Comparison of ENCODE assay signal across 18 cellular contexts in the genomic region with DNA sequence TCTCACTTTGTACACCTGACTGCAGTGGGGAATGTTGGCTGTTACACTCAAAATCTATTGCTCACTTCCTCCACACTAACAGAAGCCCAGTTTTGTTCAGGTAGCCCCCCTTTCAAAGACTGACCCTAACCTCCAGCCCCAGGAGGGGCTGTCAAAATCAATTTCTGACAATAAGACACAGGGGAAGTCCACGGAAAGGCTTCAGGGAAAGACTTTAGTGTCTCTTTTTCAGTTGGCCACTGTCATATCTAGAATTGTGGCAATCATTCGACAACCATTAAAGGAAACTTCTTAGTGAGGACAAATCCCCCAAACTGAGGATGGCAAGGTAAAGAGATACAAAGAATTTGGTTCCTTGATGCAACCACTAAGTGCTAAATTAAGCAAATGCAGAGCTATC.
"Had no signal": no experiment of that assay in that cellular context is flagged by ENCODE, and none has a peak within 500 bp of the region (broad histone marks: within the 10 kb centered on the region; RNA-seq: fewer than 3 reads in every experiment).

No MANE protein-coding gene starts in this region.

- H3K4me1 Mint-ChIP-seq: WTC11 had no signal

- H3K27me3 Mint-ChIP-seq: activated CD4-positive, alpha-beta T cell treated with anti-CD3 and anti-CD28 coated beads, Interleukin-2, amount 10 ng/mL, durations not matched to agents 24 days and 14 days; activated naive CD8-positive, alpha-beta T cell treated with anti-CD3 and anti-CD28 coated beads, Interleukin-2, amount 10 ng/mL, durations not matched to agents 7 days and 5 days; brain; central memory CD8-positive, alpha-beta T cell; naive thymus-derived CD4-positive, alpha-beta T cell had no signal

- DNase-seq: activated CD4-positive, alpha-beta T cell treated with anti-CD3 and anti-CD28 coated beads, Interleukin-2, amount 10 ng/mL, durations not matched to agents 24 days and 14 days; activated CD8-positive, alpha-beta memory T cell treated with anti-CD3 and anti-CD28 coated beads, Interleukin-2, amount 50 U/mL, for 4 hours; activated CD8-positive, alpha-beta T cell treated with anti-CD3 and anti-CD28 coated beads, Interleukin-2, amount 10 ng/mL, durations not matched to agents 7 days and 5 days; activated naive CD4-positive, alpha-beta T cell; activated naive CD8-positive, alpha-beta T cell treated with anti-CD3 and anti-CD28 coated beads, Interleukin-2, amount 10 ng/mL, durations not matched to agents 7 days and 5 days; cortex of kidney; effector CD4-positive, alpha-beta T cell; esophagus squamous epithelium; naive thymus-derived CD4-positive, alpha-beta T cell; nucleus accumbens; posterior cingulate gyrus; stimulated activated CD4-positive, alpha-beta T cell treated with anti-CD3 and anti-CD28 coated beads, Interleukin-4, amount 100 ng/mL, for 1 hour; stimulated activated naive CD4-positive, alpha-beta T cell treated with Interleukin-2 at 50 U/mL for 16 hours; substantia nigra had no signal

- H3K27ac Mint-ChIP-seq: activated CD8-positive, alpha-beta T cell treated with anti-CD3 and anti-CD28 coated beads, Interleukin-2, amount 10 ng/mL, durations not matched to agents 7 days and 5 days; brain; WTC11 had no signal

- ATAC-seq: activated CD8-positive, alpha-beta T cell treated with anti-CD3 and anti-CD28 coated beads, Interleukin-2, amount 10 ng/mL, durations not matched to agents 7 days and 5 days; left lobe of liver; naive thymus-derived CD4-positive, alpha-beta T cell; WTC11 had no signal

- H3K9me3 Mint-ChIP-seq: activated CD4-positive, alpha-beta T cell treated with anti-CD3 and anti-CD28 coated beads, Interleukin-2, amount 10 ng/mL, durations not matched to agents 24 days and 14 days; activated naive CD8-positive, alpha-beta T cell treated with anti-CD3 and anti-CD28 coated beads, Interleukin-2, amount 10 ng/mL, durations not matched to agents 7 days and 5 days; brain; central memory CD8-positive, alpha-beta T cell; naive thymus-derived CD4-positive, alpha-beta T cell; WTC11 had no signal

- H3K4me3 Mint-ChIP-seq: activated CD4-positive, alpha-beta T cell treated with anti-CD3 and anti-CD28 coated beads, Interleukin-2, amount 10 ng/mL, durations not matched to agents 24 days and 14 days; activated CD8-positive, alpha-beta T cell treated with anti-CD3 and anti-CD28 coated beads, Interleukin-2, amount 10 ng/mL, durations not matched to agents 7 days and 5 days; activated naive CD8-positive, alpha-beta T cell treated with anti-CD3 and anti-CD28 coated beads, Interleukin-2, amount 10 ng/mL, durations not matched to agents 7 days and 5 days; brain; central memory CD8-positive, alpha-beta T cell; naive thymus-derived CD4-positive, alpha-beta T cell; WTC11 had no signal
